In the genomic region with DNA sequence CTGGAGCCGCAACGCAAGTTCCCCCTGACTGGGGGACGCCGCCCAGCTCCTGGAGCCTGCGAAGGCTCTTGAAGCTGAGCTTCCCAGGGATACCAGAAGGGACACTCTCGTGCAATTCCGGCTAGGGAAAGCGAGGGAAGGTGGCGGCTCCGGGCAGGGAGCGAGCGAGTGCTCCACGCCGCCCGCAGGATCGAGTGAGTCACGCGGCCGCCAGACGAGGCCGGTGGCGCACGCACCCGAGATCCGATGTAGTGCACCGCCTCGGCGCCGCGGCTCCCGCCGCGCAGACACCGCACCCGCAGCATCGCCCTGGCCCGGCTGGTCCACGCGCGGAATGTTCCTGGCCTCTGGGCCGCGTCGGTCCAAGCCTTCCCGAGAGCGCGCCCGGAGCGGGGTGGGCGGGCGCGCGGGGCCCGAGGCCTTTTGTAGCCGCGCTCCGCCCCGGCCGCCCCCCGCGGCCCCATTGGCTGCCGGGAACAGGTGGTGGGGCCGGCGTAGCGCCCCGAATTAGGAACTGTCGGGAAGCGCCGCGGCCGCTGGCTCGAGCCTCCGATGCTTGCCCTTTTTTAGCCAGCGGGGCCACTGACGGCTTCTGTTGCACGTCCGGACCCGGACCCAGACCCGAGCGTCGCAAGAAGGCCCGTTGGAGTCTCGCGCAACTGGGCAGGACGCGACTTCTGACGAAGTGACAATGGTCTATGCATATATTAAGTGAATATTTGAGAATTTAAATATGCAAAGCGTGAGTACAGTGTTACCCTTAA, we compare ENCODE assay signal across 9 cellular contexts. TPM values are rescaled to one million over a fixed set of nuclear protein-coding genes. Genes with fewer than 3 reads are reported as not detected.
DNase-seq lines count a peak whose midpoint lies in the region; ATAC-seq and TF ChIP-seq lines count a peak whose summit lies in the region.
"Had no signal": no experiment of that assay in that cellular context is flagged by ENCODE, and none has a peak within 500 bp of the region (broad histone marks: within the 10 kb centered on the region; RNA-seq: fewer than 3 reads in every experiment).

A gene with protein sequence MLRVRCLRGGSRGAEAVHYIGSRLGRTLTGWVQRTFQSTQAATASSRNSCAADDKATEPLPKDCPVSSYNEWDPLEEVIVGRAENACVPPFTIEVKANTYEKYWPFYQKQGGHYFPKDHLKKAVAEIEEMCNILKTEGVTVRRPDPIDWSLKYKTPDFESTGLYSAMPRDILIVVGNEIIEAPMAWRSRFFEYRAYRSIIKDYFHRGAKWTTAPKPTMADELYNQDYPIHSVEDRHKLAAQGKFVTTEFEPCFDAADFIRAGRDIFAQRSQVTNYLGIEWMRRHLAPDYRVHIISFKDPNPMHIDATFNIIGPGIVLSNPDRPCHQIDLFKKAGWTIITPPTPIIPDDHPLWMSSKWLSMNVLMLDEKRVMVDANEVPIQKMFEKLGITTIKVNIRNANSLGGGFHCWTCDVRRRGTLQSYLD (minus strand): TSS at position 396 of the 764 bp plus-strand sequence. CDS start 91 bp downstream, at position 305.

- no peaks in the 10 kb centered on the region for H3K79me2 ChIP-seq in mesendoderm (ENCODE audit: control insufficient read depth, insufficient read depth, low read length)

- no peak within 1 kb of the TSS for H3K27ac Mint-ChIP-seq in activated CD4-positive, alpha-beta memory T cell treated with anti-CD3 and anti-CD28 coated beads, Interleukin-2, amount 10 ng/mL, durations not matched to agents 7 days and 5 days

- no peak within 1 kb of the TSS for H2BK5ac ChIP-seq in mesendoderm (ENCODE audit: low read length)

- H3K9ac ChIP-seq in endocrine pancreas (ENCODE audit: control insufficient read depth, insufficient read depth, low read length) (peak within 1 kb of the TSS; percentile 44), mesendoderm (ENCODE audit: low read length) (peak within 1 kb of the TSS; percentile 77)

- peak within 1 kb of the TSS; percentile 81 for H3K56ac ChIP-seq in mesendoderm (ENCODE audit: low read length)

- no peak within 1 kb of the TSS for H3K27ac ChIP-seq in mesendoderm (ENCODE audit: low read depth, low read length)

- H3K9me3 ChIP-seq in endocrine pancreas (ENCODE audit: control insufficient read depth, low read length), result no peaks in the 10 kb centered on the region

- H3K4me1 Mint-ChIP-seq in activated CD4-positive, alpha-beta memory T cell treated with anti-CD3 and anti-CD28 coated beads, Interleukin-2, amount 10 ng/mL, durations not matched to agents 7 days and 5 days, result peaks cover 11% of the 10 kb centered on the region

- no peak within 1 kb of the TSS for H2BK120ac ChIP-seq in mesendoderm (ENCODE audit: low read depth, low read length)

- peak within 1 kb of the TSS; percentile 48 for H3K4me3 Mint-ChIP-seq in activated CD4-positive, alpha-beta memory T cell treated with anti-CD3 and anti-CD28 coated beads, Interleukin-2, amount 10 ng/mL, durations not matched to agents 7 days and 5 days

- H2AK5ac ChIP-seq in mesendoderm (ENCODE audit: low read length), result no peak within 1 kb of the TSS

- H3K79me1 ChIP-seq in mesendoderm (ENCODE audit: low read length), result no peaks in the 10 kb centered on the region

- H4K5ac ChIP-seq in mesendoderm (ENCODE audit: low read length), result no peak within 1 kb of the TSS

- WGBS in mesendoderm (ENCODE audit: extremely low coverage, insufficient coverage, low lambda C conversion rate), result no CpG with 5 or more reads among the region's 87 CpGs

- H3K9me3 Mint-ChIP-seq in activated CD4-positive, alpha-beta memory T cell treated with anti-CD3 and anti-CD28 coated beads, Interleukin-2, amount 10 ng/mL, durations not matched to agents 7 days and 5 days, result no peaks in the 10 kb centered on the region

- in situ Hi-C loops in GM13977 (cut with MboI; ENCODE audit: low pct_unique_long_range_greater_than_20kb, low sequenced_read_pairs, unreplicated experiment), result loop anchor here (25.0 kb wide), 1 partner anchor 166 kb away; no protein-coding TSS in a partner anchor

- H3K36me3 Mint-ChIP-seq in activated CD4-positive, alpha-beta memory T cell treated with anti-CD3 and anti-CD28 coated beads, Interleukin-2, amount 10 ng/mL, durations not matched to agents 7 days and 5 days (ENCODE audit: low read depth), result no peaks in the 10 kb centered on the region

- ATAC-seq in HG02763 (IDR thresholded peaks at IDR 0.05; ENCODE audit: unreplicated experiment), result peak; percentile 87
- ATAC-seq: K562 had no signal

- no peak within 1 kb of the TSS for H2BK15ac ChIP-seq in mesendoderm (replicated peaks; ENCODE audit: low read depth)

- peaks cover 73% of the 10 kb centered on the region for H3K27me3 Mint-ChIP-seq in activated CD4-positive, alpha-beta memory T cell treated with anti-CD3 and anti-CD28 coated beads, Interleukin-2, amount 10 ng/mL, durations not matched to agents 7 days and 5 days

- TF ChIP-seq CTCF in GM13977 (IDR thresholded peaks at IDR 0.05; ENCODE audit: extremely low read depth, insufficient read depth, missing control alignments), result no peak

- CTCF ChIA-PET in activated CD4-positive, alpha-beta memory T cell treated with anti-CD3 and anti-CD28 coated beads, Interleukin-2, amount 10 ng/mL, durations not matched to agents 7 days and 5 days (lab: Charles Lee), result interaction anchor here (1.0 kb wide), 1 partner anchor 22 kb away, joined by 3 read pairs; no protein-coding TSS in a partner anchor

- DNase-seq in 8988T, result peak; percentile 68
- peak; percentile 91 for DNase-seq in GM13977 (ENCODE audit: low spot score)
- peak; percentile 18 for DNase-seq in NCI-H2029 (lab: John Stamatoyannopoulos, UW)
- peak; percentile 36 for DNase-seq in activated CD4-positive, alpha-beta memory T cell treated with anti-CD3 and anti-CD28 coated beads, Interleukin-2, amount 10 ng/mL, durations not matched to agents 7 days and 5 days
- DNase-seq in mesendoderm, result peak; percentile 90
- peak; percentile 15 to 17 for DNase-seq in stimulated activated CD8-positive, alpha-beta memory T cell treated with anti-CD3 and anti-CD28 coated beads, Interleukin-15, amount 100 ng/mL, for 48 hours (ENCODE audit: low read depth in 2 of 2)

- H3K18ac ChIP-seq in mesendoderm (ENCODE audit: low read length), result peak within 1 kb of the TSS; percentile 43

- POLR2A ChIA-PET in activated CD4-positive, alpha-beta memory T cell treated with anti-CD3 and anti-CD28 coated beads, Interleukin-2, amount 10 ng/mL, durations not matched to agents 7 days and 5 days (lab: Charles Lee), result interaction anchor here (0.6 kb wide), 1 partner anchor 44 kb away, joined by 4 read pairs; no protein-coding TSS in a partner anchor

- H3K4me3 ChIP-seq in endocrine pancreas (ENCODE audit: control insufficient read depth, insufficient read depth, low read length), result peak within 1 kb of the TSS; percentile 54
- peak within 1 kb of the TSS; percentile 27 for H3K4me3 ChIP-seq in mesendoderm (ENCODE audit: low read length)
- H3K4me3 ChIP-seq: K562 had no signal

- H3K4ac ChIP-seq in mesendoderm (ENCODE audit: low read depth, low read length), result peak within 1 kb of the TSS; percentile 25

- H3K36me3 ChIP-seq in endocrine pancreas (ENCODE audit: control insufficient read depth, insufficient read depth, low read length) (no peaks in the 10 kb centered on the region), mesendoderm (ENCODE audit: control insufficient read depth, insufficient read depth, low read length) (no peaks in the 10 kb centered on the region)

- peak within 1 kb of the TSS; percentile 45 for H3K4me2 ChIP-seq in mesendoderm (ENCODE audit: low read length)

- H3K27me3 ChIP-seq in endocrine pancreas (ENCODE audit: control insufficient read depth, insufficient read depth, low read length) (no peaks in the 10 kb centered on the region), mesendoderm (ENCODE audit: insufficient read depth, low read length, poor library complexity) (peaks cover 8% of the 10 kb centered on the region)

- no peak within 1 kb of the TSS for H4K8ac ChIP-seq in mesendoderm (ENCODE audit: low read depth, low read length)

- peak within 1 kb of the TSS; percentile 90 for H3K23ac ChIP-seq in mesendoderm (ENCODE audit: low read length)

- no peaks in the 10 kb centered on the region for H3K4me1 ChIP-seq in endocrine pancreas (ENCODE audit: control insufficient read depth, insufficient read depth, low read length)
- H3K4me1 ChIP-seq in mesendoderm (ENCODE audit: control insufficient read depth, low read depth, low read length), result peaks cover 15% of the 10 kb centered on the region

RNA-seq across cellular contexts. Expression of the gene that starts here (rescaled TPM):
- 1 to 10 TPM; 1.9 to 2.2 TPM for total RNA-seq in activated CD4-positive, alpha-beta memory T cell treated with anti-CD3 and anti-CD28 coated beads, Interleukin-2, amount 10 ng/mL, durations not matched to agents 7 days and 5 days
- polyA plus RNA-seq in mesendoderm (2013, experiment 1 of 2), result 24.2 TPM
- polyA plus RNA-seq in mesendoderm (2013, experiment 2 of 2), result 21.6 TPM

Comparison
In these comparisons a context has a peak if more than half of its experiments do, and no peak if none do; other contexts are left out.
1. DNase-seq: peak in every context shown above with its lines; median percentile 91 in GM13977; 90 in mesendoderm; 68 in 8988T; 36 in activated CD4-positive, alpha-beta memory T cell treated with anti-CD3 and anti-CD28 coated beads, Interleukin-2, amount 10 ng/mL, durations not matched to agents 7 days and 5 days; 18 in NCI-H2029; 16 in stimulated activated CD8-positive, alpha-beta memory T cell treated with anti-CD3 and anti-CD28 coated beads, Interleukin-15, amount 100 ng/mL, for 48 hours.